Comparison of ENCODE assay signal across 25 cellular contexts in the genomic region with DNA sequence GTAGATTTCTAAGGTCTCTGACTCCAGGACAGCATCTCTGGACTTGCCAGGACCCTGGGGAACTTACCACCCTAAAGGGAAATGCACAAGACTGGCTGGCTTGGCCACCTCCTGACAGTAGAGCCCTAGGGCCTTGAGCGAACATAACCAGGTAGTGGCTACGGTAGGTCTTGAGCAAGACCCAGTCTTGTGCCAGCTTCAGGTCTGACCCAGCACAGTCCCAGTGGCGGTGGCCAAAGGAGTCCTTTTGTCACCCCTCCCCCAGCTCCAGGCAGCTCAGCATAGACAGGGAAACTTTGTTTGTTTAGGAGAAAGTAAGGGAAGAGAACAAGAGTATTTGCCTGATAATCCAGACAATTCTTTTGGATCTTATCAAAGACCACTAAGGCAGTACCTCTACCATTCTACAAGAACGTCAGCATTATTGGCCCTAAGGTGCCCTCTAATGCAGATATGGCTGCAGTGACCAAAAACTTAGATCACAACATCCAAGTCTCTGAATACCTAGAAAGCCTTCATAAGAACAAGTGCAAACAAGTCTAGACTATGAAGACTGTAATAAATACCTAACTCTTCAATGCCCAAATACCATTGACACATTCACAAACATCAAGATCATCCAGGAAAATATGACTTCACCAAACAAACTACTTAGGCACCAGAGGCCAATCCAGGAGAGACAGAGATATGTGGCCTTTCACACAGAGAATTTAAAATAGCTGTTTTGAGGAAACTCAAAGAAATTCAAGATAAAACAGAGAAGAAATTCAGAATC. TPM values are rescaled to one million over a fixed set of nuclear protein-coding genes. Genes with fewer than 3 reads are reported as not detected.
DNase-seq lines count a peak whose midpoint lies in the region; ATAC-seq, FAIRE-seq and TF ChIP-seq lines count a peak whose summit lies in the region.
"Had no signal": no experiment of that assay in that cellular context is flagged by ENCODE, and none has a peak within 500 bp of the region (broad histone marks: within the 10 kb centered on the region; RNA-seq: fewer than 3 reads in every experiment).

No MANE protein-coding gene starts in this region.

- intact Hi-C loops in HepG2 (cut with micrococcal nuclease; ENCODE audit: unreplicated experiment) = no loop called here

- no peaks in the 10 kb centered on the region for H4K20me1 ChIP-seq in HepG2 (ENCODE audit: insufficient read depth, low read length)

- ATAC-seq in RWPE2 (ENCODE audit: low read depth) = peak; percentile 39
- peak; percentile 24 for ATAC-seq in esophagus mucosa
- ATAC-seq in HepG2 = no peak
- ATAC-seq in HG02759 (IDR thresholded peaks at IDR 0.05; ENCODE audit: unreplicated experiment) = no peak

- H3K4me2 ChIP-seq in HepG2 (ENCODE audit: low read depth, low read length) = no peak overlapping the region

- TF ChIP-seq EP300 in HepG2 (IDR thresholded peaks at IDR 0.05; ENCODE audit: low read depth in 2 of 2, low read length in 2 of 2) (no peak), HepG2 (CRISPR knock-in tag; IDR thresholded peaks at IDR 0.05; ENCODE audit: borderline replicate concordance) (no peak)

- no peaks in the 10 kb centered on the region for H3K27me3 ChIP-seq in RWPE2 (ENCODE audit: insufficient read depth, poor library complexity, severe bottlenecking)
- H3K27me3 ChIP-seq in HepG2 (ENCODE audit: control insufficient read depth in 1 of 2, insufficient read depth in 2 of 2, low read length in 2 of 2) = no peaks in the 10 kb centered on the region
- H3K27me3 ChIP-seq: Peyer's patch had no signal

- H3K27ac ChIP-seq in RWPE2 (ENCODE audit: poor library complexity, severe bottlenecking) (peak overlapping the region; percentile 55), HepG2 (ENCODE audit: extremely low read length, insufficient read depth, low read length) (no peak overlapping the region)
- H3K27ac ChIP-seq: Peyer's patch, SK-N-MC had no signal

- H3K4me3 ChIP-seq in RWPE2 (ENCODE audit: severe bottlenecking) (no peak overlapping the region), HepG2 (replicated peaks in 1 of 3; ENCODE audit: insufficient read depth in 1 of 3, low read depth in 2 of 3, low read length in 3 of 3) (no peak overlapping the region)
- H3K4me3 ChIP-seq: Peyer's patch, SK-N-MC had no signal

- H3K9me3 ChIP-seq in RWPE2 (ENCODE audit: severe bottlenecking) (no peaks in the 10 kb centered on the region), HepG2 (ENCODE audit: low read length) (no peaks in the 10 kb centered on the region)
- H3K9me3 ChIP-seq: Peyer's patch had no signal

- CTCF ChIA-PET in HepG2 (lab: Yijun Ruan, JAX; ENCODE audit: low intra/inter-chr PET ratio, low total read pairs) = no interaction called here

- no peak for FAIRE-seq in HepG2 (lab: Jason Lieb, UNC)
- FAIRE-seq: GM12892, H54 had no signal

- TF ChIP-seq CTCF in RWPE2 (IDR thresholded peaks at IDR 0.05; ENCODE audit: poor library complexity, severe bottlenecking) (peak; percentile 23), HepG2 (CRISPR knock-in tag; IDR thresholded peaks at IDR 0.05) (no peak)

- DNase-seq in RWPE2 (ENCODE audit: low spot score) (no peak), HepG2 (ENCODE audit: low spot score) (peak; percentile 27), HuH-7.5 (ENCODE audit: low spot score) (no peak), GM19238 (ENCODE audit: insufficient read length, low spot score) (no peak), nucleus accumbens (lab: John Stamatoyannopoulos, UW) (no peak)
- DNase-seq: C1 segment of cervical spinal cord; CD8-positive, alpha-beta memory T cell; DMS79 treated with DMSO at 0.1 percent for 48 hours; GF-D8; KBM-7; NCI-H1092; NCI-H1436; NCI-H187; NCI-H2081 treated with DMSO at 0.1 percent for 48 hours; NCI-H2171; NCI-H226; NCI-H510A; NCI-H69; Peyer's patch; SIG-M5 had no signal

- H2AFZ ChIP-seq in HepG2 (ENCODE audit: low read length) = no peak overlapping the region

- H3K36me3 ChIP-seq in RWPE2 (ENCODE audit: low read depth) = no peaks in the 10 kb centered on the region
- H3K36me3 ChIP-seq in HepG2 (replicated peaks in 1 of 2; ENCODE audit: control insufficient read depth in 1 of 2, insufficient read depth in 2 of 2, low read length in 2 of 2) = no peaks in the 10 kb centered on the region
- H3K36me3 ChIP-seq: Peyer's patch had no signal

- TF ChIP-seq POLR2A in HepG2 (IDR thresholded peaks at IDR 0.05; ENCODE audit: insufficient read depth in 1 of 2, low read depth in 2 of 2, low read length in 2 of 2) = no peak

- no peak overlapping the region for H3K9ac ChIP-seq in HepG2 (ENCODE audit: insufficient read depth, low read depth, low read length)

- H3K79me2 ChIP-seq in HepG2 (ENCODE audit: insufficient read depth, low read length) = no peaks in the 10 kb centered on the region

- WGBS in HepG2 (ENCODE audit: low lambda C conversion rate) = 69% methylated on average over 2 of the region's 4 CpGs

- peaks cover 41% of the 10 kb centered on the region for H3K4me1 ChIP-seq in RWPE2 (ENCODE audit: insufficient read depth, poor library complexity, severe bottlenecking)
- peaks cover 11% of the 10 kb centered on the region; the same call in 1 of the 2 replicates for H3K4me1 ChIP-seq in HepG2 (ENCODE audit: insufficient read depth, low read length)
- H3K4me1 ChIP-seq: Peyer's patch had no signal

- POLR2A ChIA-PET in HepG2 (lab: Yijun Ruan, JAX) = no interaction called here

- no TSS peak for BruUV-seq in HepG2 (replicated peaks; lab: Mats Ljungman, UMichigan)

- in situ Hi-C loops in HepG2 (cut with HindIII; ENCODE audit: extremely low pct_ligation_motif_present, low pct_unique_long_range_greater_than_20kb) = no loop called here

- no peak for TF ChIP-seq RAD21 in HepG2 (CRISPR knock-in tag; IDR thresholded peaks at IDR 0.05)

TF ChIP-seq in HepG2, 621 proteins besides CTCF, POLR2A, EP300 and RAD21:
- TF ChIP-seq FOXO1 (CRISPR knock-in tag; IDR thresholded peaks at IDR 0.05) (no peak), SMARCC2 (IDR thresholded peaks at IDR 0.05) (no peak), ZBTB10 (CRISPR knock-in tag; IDR thresholded peaks at IDR 0.05; ENCODE audit: borderline replicate concordance) (no peak), SKI (IDR thresholded peaks at IDR 0.05; ENCODE audit: partially characterized antibody) (peak; percentile 47), ZBTB20 (CRISPR knock-in tag; IDR thresholded peaks at IDR 0.05; ENCODE audit: borderline replicate concordance, low read depth) (no peak), PAF1 (CRISPR knock-in tag; IDR thresholded peaks at IDR 0.05) (no peak), BCL6 (CRISPR knock-in tag; IDR thresholded peaks at IDR 0.05) (peak; percentile 87)

RNA-seq across cellular contexts. Expression of gene FBN1, which starts 38.7 kb away (rescaled TPM):
- total RNA-seq in esophagus mucosa (6.9 TPM), HepG2 (2016; rRNA removed; fragmentation: Illumina TruSeq; extraction: Trizol) (1.7 and 3.0 TPM in 2 replicates)
- 0.26 and 0.71 TPM in 2 replicates for total RNA-seq in HepG2 (2016; cell fraction: cytosol; rRNA removed; fragmentation: Illumina TruSeq; extraction: Trizol; ENCODE audit: low read depth)
- 2.3 and 2.8 TPM in 2 replicates for total RNA-seq in HepG2 (2016; cell fraction: insoluble cytoplasmic fraction; rRNA removed; fragmentation: Illumina TruSeq; extraction: Trizol)
- total RNA-seq in HepG2 (2016; cell fraction: membrane; rRNA removed; fragmentation: Illumina TruSeq; extraction: Trizol) = 0.83 and 1.2 TPM in 2 replicates
- 5.1 and 6.3 TPM in 2 replicates for total RNA-seq in HepG2 (2016; cell fraction: nucleus; rRNA removed; fragmentation: Illumina TruSeq; extraction: Trizol)
- polyA plus RNA-seq in HepG2 (2011; rRNA removed) = 0.81 and 1.5 TPM in 2 replicates
- polyA plus RNA-seq in HepG2 (2011; cell fraction: cytosol; rRNA removed) = 0.67 and 0.86 TPM in 2 replicates
- 1.1 and 1.4 TPM in 2 replicates for polyA plus RNA-seq in HepG2 (2011; cell fraction: nucleus; rRNA removed)
- 0.33 and 0.64 TPM in 2 replicates for polyA plus RNA-seq in HepG2 (2012)
- polyA plus RNA-seq in HepG2 (2016; cell fraction: cytosol; fragmentation: Illumina TruSeq; extraction: Trizol; ENCODE audit: low read depth) = 0.17 and 0.28 TPM in 2 replicates
- polyA plus RNA-seq in HepG2 (2016; cell fraction: insoluble cytoplasmic fraction; fragmentation: Illumina TruSeq; extraction: Trizol; ENCODE audit: low read depth) = 1.3 and 1.5 TPM in 2 replicates
- polyA plus RNA-seq in HepG2 (2016; cell fraction: membrane; fragmentation: Illumina TruSeq; extraction: Trizol; ENCODE audit: low read depth) = 0.23 and 0.33 TPM in 2 replicates
- polyA plus RNA-seq in HepG2 (2016; cell fraction: nucleus; fragmentation: Illumina TruSeq; extraction: Trizol; ENCODE audit: insufficient read depth, low read depth) = 3.5 and 5.2 TPM in 2 replicates
- polyA minus RNA-seq in HepG2 (2011; rRNA and poly(A)+ RNA removed; ENCODE audit: low replicate concordance) = 3.2 and 11.1 TPM in 2 replicates
- polyA minus RNA-seq in HepG2 (2011; cell fraction: cytosol; rRNA and poly(A)+ RNA removed) = 1.7 and 2.0 TPM in 2 replicates
- 3.5 and 4.2 TPM in 2 replicates for polyA minus RNA-seq in HepG2 (2011; cell fraction: nucleus; rRNA and poly(A)+ RNA removed)

Comparison
In these comparisons a context has a peak if more than half of its experiments do, and no peak if none do; other contexts are left out.
1. ATAC-seq: peak in RWPE2 (single experiment) and esophagus mucosa (single experiment); none in HepG2 (single experiment) and HG02759 (single experiment).